Comparison of ENCODE assay signal across 9 cellular contexts in genomic region chr2:15591373-15591691, GRCh38. TPM values are rescaled to one million over a fixed set of nuclear protein-coding genes. Genes with fewer than 3 reads are reported as not detected.
DNase-seq lines count a peak whose midpoint lies in the region; ATAC-seq, FAIRE-seq and TF ChIP-seq lines count a peak whose summit lies in the region.
"Had no signal": no experiment of that assay in that cellular context is flagged by ENCODE, and none has a peak within 500 bp of the region (broad histone marks: within the 10 kb centered on the region; RNA-seq: fewer than 3 reads in every experiment).

No MANE protein-coding gene starts in this region.

- peak; percentile 8 for DNase-seq in HPDE6-E6E7 (ENCODE audit: extremely low spot score)
- no peak for DNase-seq in activated CD8-positive, alpha-beta T cell treated with anti-CD3 and anti-CD28 coated beads, Interleukin-2, amount 10 ng/mL, durations not matched to agents 7 days and 5 days
- DNase-seq in NCI-H1694 treated with DMSO at 0.1 percent for 48 hours (lab: John Stamatoyannopoulos, UW): no peak
- no peak for DNase-seq in H54 (ENCODE audit: insufficient read length, low spot score)
- no peak for DNase-seq in globus pallidus (ENCODE audit: low spot score)

- H3K4me3 ChIP-seq in iPS-18a (ENCODE audit: low read length): peak overlapping the region; percentile 94

- no peak for FAIRE-seq in H54 (lab: Jason Lieb, UNC)
- FAIRE-seq: colon had no signal

- no peaks in the 10 kb centered on the region for H3K4me1 ChIP-seq in iPS-18a (ENCODE audit: control insufficient read depth, low read depth, low read length)

- H3K27ac Mint-ChIP-seq in activated CD8-positive, alpha-beta T cell treated with anti-CD3 and anti-CD28 coated beads, Interleukin-2, amount 10 ng/mL, durations not matched to agents 7 days and 5 days: peak overlapping the region; percentile 88
- H3K27ac Mint-ChIP-seq in stimulated activated memory B cell treated with anti-CD40 and anti-IgM and Interleukin-4, amounts not matched to agents 10 μg/mL and 1 μg/mL and 100 μg/mL, for 72 hours: peak overlapping the region; percentile 99

- CTCF ChIA-PET in activated CD8-positive, alpha-beta T cell treated with anti-CD3 and anti-CD28 coated beads, Interleukin-2, amount 10 ng/mL, durations not matched to agents 7 days and 5 days (lab: Charles Lee): no interaction called here

- POLR2A ChIA-PET in activated CD8-positive, alpha-beta T cell treated with anti-CD3 and anti-CD28 coated beads, Interleukin-2, amount 10 ng/mL, durations not matched to agents 7 days and 5 days (lab: Charles Lee): interaction anchor here (0.6 to 2.1 kb wide), 3 partner anchors 30 to 597 kb away, joined by 3 to 8 read pairs (median 3); partner anchors contain the start of gene NBAS

- no peaks in the 10 kb centered on the region for H3K27me3 ChIP-seq in iPS-18a (ENCODE audit: control insufficient read depth, insufficient read depth, low read length)

- H3K27me3 Mint-ChIP-seq in activated CD8-positive, alpha-beta T cell treated with anti-CD3 and anti-CD28 coated beads, Interleukin-2, amount 10 ng/mL, durations not matched to agents 7 days and 5 days (ENCODE audit: low read depth): no peaks in the 10 kb centered on the region
- H3K27me3 Mint-ChIP-seq in stimulated activated memory B cell treated with anti-CD40 and anti-IgM and Interleukin-4, amounts not matched to agents 10 μg/mL and 1 μg/mL and 100 μg/mL, for 72 hours: no peaks in the 10 kb centered on the region

- peak overlapping the region; percentile 73 for H3K27ac ChIP-seq in iPS-18a (ENCODE audit: low read length)

- ATAC-seq in activated CD8-positive, alpha-beta T cell treated with anti-CD3 and anti-CD28 coated beads, Interleukin-2, amount 10 ng/mL, durations not matched to agents 7 days and 5 days: no peak
- ATAC-seq in stimulated activated memory B cell treated with anti-CD40 and anti-IgM and Interleukin-4, amounts not matched to agents 10 μg/mL and 1 μg/mL and 100 μg/mL, for 72 hours: no peak
- no peak for ATAC-seq in GM21576 (IDR thresholded peaks at IDR 0.05; ENCODE audit: unreplicated experiment)

- no peaks in the 10 kb centered on the region for H3K9me3 ChIP-seq in iPS-18a (ENCODE audit: control insufficient read depth, low read depth, low read length)

- H3K9ac ChIP-seq in iPS-18a (ENCODE audit: low read length): peak overlapping the region; percentile 85

- peaks cover 17% of the 10 kb centered on the region for H3K36me3 Mint-ChIP-seq in activated CD8-positive, alpha-beta T cell treated with anti-CD3 and anti-CD28 coated beads, Interleukin-2, amount 10 ng/mL, durations not matched to agents 7 days and 5 days (ENCODE audit: low read depth)
- peaks cover 16% of the 10 kb centered on the region for H3K36me3 Mint-ChIP-seq in stimulated activated memory B cell treated with anti-CD40 and anti-IgM and Interleukin-4, amounts not matched to agents 10 μg/mL and 1 μg/mL and 100 μg/mL, for 72 hours

- H3K4me3 Mint-ChIP-seq in activated CD8-positive, alpha-beta T cell treated with anti-CD3 and anti-CD28 coated beads, Interleukin-2, amount 10 ng/mL, durations not matched to agents 7 days and 5 days: peak overlapping the region; percentile 82
- H3K4me3 Mint-ChIP-seq in stimulated activated memory B cell treated with anti-CD40 and anti-IgM and Interleukin-4, amounts not matched to agents 10 μg/mL and 1 μg/mL and 100 μg/mL, for 72 hours: peak overlapping the region; percentile 95

- peaks cover 32% of the 10 kb centered on the region for H3K4me1 Mint-ChIP-seq in activated CD8-positive, alpha-beta T cell treated with anti-CD3 and anti-CD28 coated beads, Interleukin-2, amount 10 ng/mL, durations not matched to agents 7 days and 5 days (ENCODE audit: low read depth)
- H3K4me1 Mint-ChIP-seq in stimulated activated memory B cell treated with anti-CD40 and anti-IgM and Interleukin-4, amounts not matched to agents 10 μg/mL and 1 μg/mL and 100 μg/mL, for 72 hours: peaks cover 36% of the 10 kb centered on the region

- no peaks in the 10 kb centered on the region for H3K9me3 Mint-ChIP-seq in activated CD8-positive, alpha-beta T cell treated with anti-CD3 and anti-CD28 coated beads, Interleukin-2, amount 10 ng/mL, durations not matched to agents 7 days and 5 days (ENCODE audit: insufficient read depth)
- H3K9me3 Mint-ChIP-seq in stimulated activated memory B cell treated with anti-CD40 and anti-IgM and Interleukin-4, amounts not matched to agents 10 μg/mL and 1 μg/mL and 100 μg/mL, for 72 hours: no peaks in the 10 kb centered on the region

- H3K36me3 ChIP-seq in iPS-18a (ENCODE audit: control insufficient read depth, low read depth, low read length): peaks cover 15% of the 10 kb centered on the region

- TF ChIP-seq POLR2A in H54 (IDR thresholded peaks at IDR 0.05; ENCODE audit: low read depth, low read length): no peak

RNA-seq across cellular contexts. Expression of gene DDX1, which starts 0.3 kb away (rescaled TPM):
- 10 to 100 TPM; 70.2 to 72.1 TPM for total RNA-seq in activated CD8-positive, alpha-beta T cell treated with anti-CD3 and anti-CD28 coated beads, Interleukin-2, amount 10 ng/mL, durations not matched to agents 7 days and 5 days

RNA-seq across cellular contexts. Expression of gene NBAS, which starts 30.2 kb away (rescaled TPM):
- 10 to 100 TPM; 28.2 to 31.8 TPM for total RNA-seq in activated CD8-positive, alpha-beta T cell treated with anti-CD3 and anti-CD28 coated beads, Interleukin-2, amount 10 ng/mL, durations not matched to agents 7 days and 5 days
